Comparison of ENCODE assay signal across 1 cellular context in the genomic region with DNA sequence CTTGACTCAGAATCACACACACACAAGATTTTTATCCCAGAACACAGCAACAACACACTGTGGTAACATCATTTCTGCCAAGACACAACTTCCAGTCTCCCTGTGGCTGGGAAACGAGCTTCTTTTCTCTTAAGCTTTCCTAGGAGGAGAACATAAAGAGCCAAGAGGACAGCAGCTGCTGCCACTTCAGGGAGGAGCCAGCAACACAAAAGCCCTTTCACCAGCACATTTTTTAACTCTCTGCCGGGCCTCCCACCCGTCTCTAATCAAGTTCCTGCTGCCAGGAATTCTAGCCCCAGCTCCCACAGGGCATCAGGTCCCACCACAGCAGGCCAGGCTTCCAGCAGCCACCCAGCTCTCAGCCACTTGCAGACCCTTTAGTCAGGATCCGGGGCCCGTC.
TF ChIP-seq lines count a peak whose summit lies in the region.

No MANE protein-coding gene starts in this region.

TF ChIP-seq in HepG2, 621 proteins besides CTCF, POLR2A, EP300 and RAD21 (continued from another document):
- peak; percentile 49 for TF ChIP-seq ZNF687 (CRISPR knock-in tag; IDR thresholded peaks at IDR 0.05)
- TF ChIP-seq SOX13 (IDR thresholded peaks at IDR 0.05), result no peak
- peak in 1 of 2 experiments; percentile 35; a peak in 1 of 4 replicates for TF ChIP-seq SOX13 (CRISPR knock-in tag; conservative IDR thresholded peaks at IDR 0.05 in 1 of 2, IDR thresholded peaks at IDR 0.05 in 1 of 2)
- no peak for TF ChIP-seq ZSCAN20 (CRISPR knock-in tag; IDR thresholded peaks at IDR 0.05; ENCODE audit: borderline replicate concordance)
TF ChIP-seq in HepG2: peak in this region for 4.
